ENCODE assay signal across 6 cellular contexts in genomic region chrX:29374765-29375164, GRCh38.
DNase-seq lines count a peak whose midpoint lies in the region; ATAC-seq, FAIRE-seq and TF ChIP-seq lines count a peak whose summit lies in the region.
"Not testable (repeated sequence)": the region's sequence is repeated elsewhere in the genome, so short reads cannot be mapped to it uniquely, and the experiment has no call there.

No MANE protein-coding gene starts in this region.

- not testable (repeated sequence) for H3K4me1 ChIP-seq in GM12878 (ENCODE audit: control insufficient read depth, insufficient read depth, low read length); kidney (ENCODE audit: control insufficient read depth in 1 of 2, insufficient read depth in 1 of 2, low read depth in 1 of 2, low read length in 2 of 2); HepG2 (ENCODE audit: insufficient read depth, low read length); mucosa of descending colon (ENCODE audit: low read depth)

- not testable (repeated sequence) for TF ChIP-seq RAD21 in GM12878 (IDR thresholded peaks at IDR 0.05; ENCODE audit: insufficient read depth, low read depth, low read length); HepG2 (CRISPR knock-in tag; IDR thresholded peaks at IDR 0.05)

- in situ Hi-C loops in GM12878 (cut with MboI); HepG2 (cut with HindIII; ENCODE audit: extremely low pct_ligation_motif_present, low pct_unique_long_range_greater_than_20kb): not testable (repeated sequence)

- H3K4me3 ChIP-seq in GM12878; kidney (ENCODE audit: low read length in 2 of 2); HepG2 (replicated peaks in 1 of 3; ENCODE audit: insufficient read depth in 1 of 3, low read depth in 2 of 3, low read length in 3 of 3); mucosa of descending colon: not testable (repeated sequence)

- FAIRE-seq in GM12891 (lab: Jason Lieb, UNC), result peak; percentile 72
- peak; percentile 92 for FAIRE-seq in GM12878 (lab: Jason Lieb, UNC)
- FAIRE-seq in colon (lab: Jason Lieb, UNC), result peak; percentile 91
- peak; percentile 84 for FAIRE-seq in kidney (lab: Jason Lieb, UNC)
- peak; percentile 23 for FAIRE-seq in HepG2 (lab: Jason Lieb, UNC)

- H3K9ac ChIP-seq in GM12878 (ENCODE audit: control insufficient read depth, insufficient read depth, low read length); kidney (ENCODE audit: low read length in 2 of 2); HepG2 (ENCODE audit: insufficient read depth, low read depth, low read length): not testable (repeated sequence)

- H2AFZ ChIP-seq in GM12878 (ENCODE audit: control insufficient read depth, low read depth, low read length); HepG2 (ENCODE audit: low read length): not testable (repeated sequence)

- intact Hi-C loops in GM12878 (cut with micrococcal nuclease; ENCODE audit: unreplicated experiment); kidney (cut with DNase I); HepG2 (cut with micrococcal nuclease; ENCODE audit: unreplicated experiment); mucosa of descending colon (cut with DNase I, micrococcal nuclease): not testable (repeated sequence)

- BruUV-seq in GM12878 (replicated peaks; lab: Mats Ljungman, UMichigan); HepG2 (replicated peaks; lab: Mats Ljungman, UMichigan): not testable (repeated sequence)

- H3K27ac ChIP-seq in GM12878 (ENCODE audit: control insufficient read depth, insufficient read depth); kidney (ENCODE audit: low read depth in 2 of 2, low read length in 2 of 2); HepG2 (ENCODE audit: extremely low read length, insufficient read depth, low read length): not testable (repeated sequence)

- not testable (repeated sequence) for H3K36me3 ChIP-seq in GM12878 (ENCODE audit: control insufficient read depth in 2 of 2, insufficient read depth in 2 of 2, low read length in 1 of 2); kidney (ENCODE audit: control insufficient read depth in 1 of 2, insufficient read depth in 2 of 2, low read length in 2 of 2); HepG2 (replicated peaks in 1 of 2; ENCODE audit: control insufficient read depth in 1 of 2, insufficient read depth in 2 of 2, low read length in 2 of 2); mucosa of descending colon (ENCODE audit: low read depth)

- not testable (repeated sequence) for DNase-seq in GM12891 (ENCODE audit: insufficient read length, low spot score); GM12878 (ENCODE audit: low read depth, low spot score); kidney; HepG2 (ENCODE audit: low spot score); mucosa of descending colon

- H3K4me2 ChIP-seq in GM12878 (ENCODE audit: control insufficient read depth, insufficient read depth); HepG2 (ENCODE audit: low read depth, low read length): not testable (repeated sequence)

- not testable (repeated sequence) for H3K79me2 ChIP-seq in GM12878 (ENCODE audit: control insufficient read depth, insufficient read depth, low read length); HepG2 (ENCODE audit: insufficient read depth, low read length)

- not testable (repeated sequence) for H3K9me3 ChIP-seq in GM12878 (replicated peaks; ENCODE audit: control insufficient read depth, insufficient read depth, low read length); kidney (ENCODE audit: control insufficient read depth in 1 of 2, low read length in 2 of 2); mucosa of descending colon
- H3K9me3 ChIP-seq in HepG2 (ENCODE audit: low read length), result peaks cover 14% of the 10 kb centered on the region; the same call in 1 of the 2 replicates

- not testable (repeated sequence) for H3K27me3 ChIP-seq in GM12878 (replicated peaks in 1 of 2; ENCODE audit: control insufficient read depth in 2 of 2, insufficient read depth in 2 of 2, low read length in 1 of 2); HepG2 (ENCODE audit: control insufficient read depth in 1 of 2, insufficient read depth in 2 of 2, low read length in 2 of 2)

- not testable (repeated sequence) for TF ChIP-seq EP300 in GM12878 (IDR thresholded peaks at IDR 0.05; ENCODE audit: borderline replicate concordance in 1 of 2, control insufficient read depth in 1 of 2, low read depth in 2 of 2, low read length in 2 of 2); HepG2 (IDR thresholded peaks at IDR 0.05; ENCODE audit: low read depth in 2 of 2, low read length in 2 of 2); HepG2 (CRISPR knock-in tag; IDR thresholded peaks at IDR 0.05; ENCODE audit: borderline replicate concordance)

- RAD21 ChIA-PET in GM12878 (lab: Charles Lee; ENCODE audit: unreplicated experiment), result not testable (repeated sequence)

- POLR2A ChIA-PET in GM12878 (lab: Charles Lee); HepG2 (lab: Yijun Ruan, JAX): not testable (repeated sequence)

- not testable (repeated sequence) for H4K20me1 ChIP-seq in GM12878 (ENCODE audit: control insufficient read depth, insufficient read depth); HepG2 (ENCODE audit: insufficient read depth, low read length)

- CTCF ChIA-PET in GM12878 (lab: Yijun Ruan, JAX); HepG2 (lab: Yijun Ruan, JAX; ENCODE audit: low intra/inter-chr PET ratio, low total read pairs): not testable (repeated sequence)

- SMC1A ChIA-PET in GM12878 (lab: Charles Lee; ENCODE audit: uncharacterized antibody, unreplicated experiment), result not testable (repeated sequence)

- ATAC-seq in GM12878, HepG2: not testable (repeated sequence)
- peak; percentile 88 for ATAC-seq in mucosa of descending colon

- not testable (repeated sequence) for TF ChIP-seq CTCF in GM12878 (IDR thresholded peaks at IDR 0.05 in 2 of 3, conservative IDR thresholded peaks at IDR 0.05 in 1 of 3; ENCODE audit: control insufficient read depth in 2 of 3, extremely low read depth in 1 of 3, insufficient read depth in 1 of 3, low read depth in 3 of 3, low read length in 3 of 3); kidney (IDR thresholded peaks at IDR 0.05; ENCODE audit: borderline replicate concordance, extremely low read depth, insufficient read depth); HepG2 (CRISPR knock-in tag; IDR thresholded peaks at IDR 0.05); mucosa of descending colon (IDR thresholded peaks at IDR 0.05)

- TF ChIP-seq POLR2A in GM12891 (IDR thresholded peaks at IDR 0.05; ENCODE audit: low read depth, low read length); GM12878 (IDR thresholded peaks at IDR 0.05; ENCODE audit: low read depth, low read length); HepG2 (IDR thresholded peaks at IDR 0.05; ENCODE audit: insufficient read depth in 1 of 2, low read depth in 2 of 2, low read length in 2 of 2): not testable (repeated sequence)
